8 cellular contexts compared by ENCODE assay signal in genomic region chr16:88569614-88569984, GRCh38. TPM values are rescaled to one million over a fixed set of nuclear protein-coding genes. Genes with fewer than 3 reads are reported as not detected.
DNase-seq lines count a peak whose midpoint lies in the region; ATAC-seq and TF ChIP-seq lines count a peak whose summit lies in the region.

No MANE protein-coding gene starts in this region.

- peak overlapping the region; percentile 55 for H3K27ac Mint-ChIP-seq in WTC11

- peaks cover 15% of the 10 kb centered on the region for H3K4me1 Mint-ChIP-seq in WTC11

- WGBS in heart right ventricle, 2 donors, result 2% methylated on average over 28 of the region's 28 CpGs
- 3 to 4% methylated on average over 28 of the region's 28 CpGs for WGBS in sigmoid colon, 2 donors

- H3K27ac ChIP-seq in heart right ventricle (peak overlapping the region in 9 of 10 donors; percentile 66 to 92 (median 83)), sigmoid colon (peak overlapping the region; percentile 83 to 90 (median 86))

- TF ChIP-seq CTCF in WTC11 (IDR thresholded peaks at IDR 0.05), result no peak
- no peak for TF ChIP-seq CTCF in heart right ventricle (IDR thresholded peaks at IDR 0.05)
- TF ChIP-seq CTCF in sigmoid colon (IDR thresholded peaks at IDR 0.05), result no peak

- H3K36me3 ChIP-seq in heart right ventricle (peaks cover 0 to 28% (median 0%) of the 10 kb centered on the region in 9 donors), sigmoid colon (no peaks in the 10 kb centered on the region)

- DNase-seq in activated gamma-delta T cell (lab: John Stamatoyannopoulos, UW), result peak; percentile 43
- no peak for DNase-seq in activated gamma-delta T cell treated with Interleukin-2 at 50 U/mL for 16 hours
- peak; percentile 34 for DNase-seq in WTC11 (ENCODE audit: low spot score)
- DNase-seq in heart right ventricle, result peak in 1 of 2 donors; percentile 37
- DNase-seq in sigmoid colon, result no peak
- no peak for DNase-seq in NCI-H2107 (lab: John Stamatoyannopoulos, UW)
- no peak for DNase-seq in stimulated activated naive CD4-positive, alpha-beta T cell treated with Interleukin-2 at 50 U/mL for 16 hours (lab: John Stamatoyannopoulos, UW)

- H3K36me3 Mint-ChIP-seq in WTC11, result peaks cover 10% of the 10 kb centered on the region; the same call in 1 of the 2 replicates

- peak overlapping the region; percentile 40 to 96 (median 91) for H3K4me3 ChIP-seq in heart right ventricle
- H3K4me3 ChIP-seq in sigmoid colon, result peak overlapping the region; percentile 42 to 93 (median 78)

- CTCF ChIA-PET in WTC11 (lab: Charles Lee), result interaction anchor here (0.9 to 2.8 kb wide), 13 partner anchors 10 to 168 kb away, joined by 3 to 41 read pairs (median 6); no protein-coding TSS in a partner anchor

- H3K4me1 ChIP-seq in heart right ventricle (peaks cover 6 to 30% (median 25%) of the 10 kb centered on the region in 9 donors), sigmoid colon (peaks cover 0 to 29% (median 19%) of the 10 kb centered on the region in 4 donors)

- intact Hi-C loops in heart right ventricle (cut with DNase I), result loop anchor here in 2 of 10 donors (5.0 to 10.0 kb wide), 2 partner anchors 37 to 125 kb away; no protein-coding TSS in a partner anchor
- intact Hi-C loops in sigmoid colon (cut with DNase I), result no loop called here

- no peak for TF ChIP-seq EP300 in sigmoid colon (IDR thresholded peaks at IDR 0.05)

- TF ChIP-seq POLR2A in sigmoid colon (IDR thresholded peaks at IDR 0.05), result no peak

- POLR2A ChIA-PET in WTC11 (lab: Charles Lee), result interaction anchor here (0.6 to 1.2 kb wide), 3 partner anchors 10 to 31 kb away, joined by 3 to 14 read pairs (median 8); no protein-coding TSS in a partner anchor

- ATAC-seq in HG03103 (IDR thresholded peaks at IDR 0.05; ENCODE audit: low read depth, unreplicated experiment) (peak; percentile 30), WTC11 (peak; percentile 34), heart right ventricle (peak; percentile 13 to 47 (median 42))

- no peaks in the 10 kb centered on the region for H3K27me3 ChIP-seq in heart right ventricle
- H3K27me3 ChIP-seq in sigmoid colon, result no peaks in the 10 kb centered on the region

- peak overlapping the region; percentile 74 for H3K4me3 Mint-ChIP-seq in WTC11

- H3K9me3 ChIP-seq in heart right ventricle, result no peaks in the 10 kb centered on the region
- H3K9me3 ChIP-seq in sigmoid colon, result no peaks in the 10 kb centered on the region

- no peaks in the 10 kb centered on the region for H3K9me3 Mint-ChIP-seq in WTC11

- H3K27me3 Mint-ChIP-seq in WTC11 (ENCODE audit: low read depth), result no peaks in the 10 kb centered on the region

TF ChIP-seq in WTC11, 78 proteins besides CTCF, POLR2A, EP300 and RAD21:
- TF ChIP-seq CREM (CRISPR knock-in tag; IDR thresholded peaks at IDR 0.05), result no peak
- no peak for TF ChIP-seq CDX4 (CRISPR knock-in tag; IDR thresholded peaks at IDR 0.05; ENCODE audit: borderline replicate concordance)
- no peak for TF ChIP-seq NFYB (CRISPR knock-in tag; conservative IDR thresholded peaks at IDR 0.05; ENCODE audit: low read depth)
- TF ChIP-seq ZNF263 (CRISPR knock-in tag; IDR thresholded peaks at IDR 0.05; ENCODE audit: low read depth), result no peak
- no peak for TF ChIP-seq USF2 (CRISPR knock-in tag; IDR thresholded peaks at IDR 0.05)
- TF ChIP-seq AFF4 (CRISPR knock-in tag; IDR thresholded peaks at IDR 0.05; ENCODE audit: borderline replicate concordance), result no peak
- no peak for TF ChIP-seq FOXK1 (CRISPR knock-in tag; IDR thresholded peaks at IDR 0.05)
- no peak for TF ChIP-seq CBFB (CRISPR knock-in tag; IDR thresholded peaks at IDR 0.05; ENCODE audit: low read depth)
- no peak for TF ChIP-seq ZNF416 (CRISPR knock-in tag; IDR thresholded peaks at IDR 0.05)
- no peak for TF ChIP-seq ETV6 (CRISPR knock-in tag; IDR thresholded peaks at IDR 0.05)
- no peak for TF ChIP-seq PRDM15 (CRISPR knock-in tag; IDR thresholded peaks at IDR 0.05)

RNA-seq across cellular contexts. Expression of gene ZC3H18, which starts 0.6 kb away (rescaled TPM):
- total RNA-seq in WTC11 (2021), result 57.3 to 65.6 TPM (median 61.8 TPM) in 3 replicates
- 10 to 100 TPM; 18.3 to 28.7 (median 22.0) TPM for total RNA-seq in heart right ventricle
- polyA plus RNA-seq in heart right ventricle, result 10 to 100 TPM; 18.4 to 22.7 TPM
- 10 to 100 TPM; 15.5 to 22.1 (median 16.6) TPM for total RNA-seq in sigmoid colon
- 10 to 100 TPM in 2 of 3 donors, 1 to 10 TPM in 1; 9.6 to 37.7 (median 13.6) TPM for polyA plus RNA-seq in sigmoid colon

Comparison
In these comparisons a context has a peak if more than half of its experiments do, and no peak if none do; other contexts are left out.
1. DNase-seq: peak in activated gamma-delta T cell (single experiment) and WTC11 (single experiment); none in activated gamma-delta T cell treated with Interleukin-2 at 50 U/mL for 16 hours (single experiment), sigmoid colon (single experiment), NCI-H2107 (single experiment) and stimulated activated naive CD4-positive, alpha-beta T cell treated with Interleukin-2 at 50 U/mL for 16 hours (single experiment).
2. Peak in every context shown above with its lines, with median percentiles within 50 percentile points of each other: ATAC-seq.